9 cellular contexts compared by ENCODE assay signal in genomic region chr12:19643635-19644034, GRCh38.
DNase-seq lines count a peak whose midpoint lies in the region; ATAC-seq and TF ChIP-seq lines count a peak whose summit lies in the region.
"Had no signal": no experiment of that assay in that cellular context is flagged by ENCODE, and none has a peak within 500 bp of the region (broad histone marks: within the 10 kb centered on the region; RNA-seq: fewer than 3 reads in every experiment).

No MANE protein-coding gene starts in this region.

- no peaks in the 10 kb centered on the region for H4K20me1 ChIP-seq in Karpas-422 (ENCODE audit: insufficient read depth, low read depth, low read length)

- H3K9ac ChIP-seq in Karpas-422 (ENCODE audit: low read length) = no peak overlapping the region

- H3K9me3 ChIP-seq in left lung (peaks cover 0 to 8% of the 10 kb centered on the region in 2 donors), Karpas-422 (ENCODE audit: low read length) (no peaks in the 10 kb centered on the region)

- no peaks in the 10 kb centered on the region for H3K36me3 ChIP-seq in left lung
- no peaks in the 10 kb centered on the region for H3K36me3 ChIP-seq in Karpas-422 (ENCODE audit: insufficient read depth, low read length)

- H3K4me1 ChIP-seq in left lung (no peaks in the 10 kb centered on the region), Karpas-422 (ENCODE audit: low read length) (peaks cover 9% of the 10 kb centered on the region)

- peak; percentile 31 to 42 for TF ChIP-seq CTCF in left lung (IDR thresholded peaks at IDR 0.05)

- H3K27ac ChIP-seq in left lung = no peak overlapping the region
- no peak overlapping the region for H3K27ac ChIP-seq in Karpas-422 (ENCODE audit: low read length)

- H3K79me2 ChIP-seq in Karpas-422 (ENCODE audit: low read length) = no peaks in the 10 kb centered on the region

- ATAC-seq in left lung (peak; percentile 94), HG03457 (IDR thresholded peaks at IDR 0.05; ENCODE audit: unreplicated experiment) (no peak)

- H3K4me3 ChIP-seq in left lung (no peak overlapping the region), Karpas-422 (ENCODE audit: low read length) (no peak overlapping the region)

- TF ChIP-seq RAD21 in Ishikawa (IDR thresholded peaks at IDR 0.05; ENCODE audit: low read depth) = peak; percentile 72

- no peaks in the 10 kb centered on the region for H3K9me2 ChIP-seq in Karpas-422 (replicated peaks; ENCODE audit: insufficient read depth, low read length)

- H2AFZ ChIP-seq in Karpas-422 (ENCODE audit: low read length) = no peak overlapping the region

- no peak overlapping the region for H3K4me2 ChIP-seq in Karpas-422 (ENCODE audit: low read depth, low read length, poor library complexity, severe bottlenecking)

- H3K27me3 ChIP-seq in left lung (no peaks in the 10 kb centered on the region), Karpas-422 (ENCODE audit: low read length) (no peaks in the 10 kb centered on the region)

- intact Hi-C loops in left lung (cut with DNase I) = no loop called here

- DNase-seq in AG08396 (ENCODE audit: low spot score) = peak; percentile 19
- DNase-seq in brain pericyte (ENCODE audit: low read depth, low spot score) = peak; percentile 22
- no peak for DNase-seq in left lung
- DNase-seq in Karpas-422 = no peak
- DNase-seq in SIG-M5 (lab: John Stamatoyannopoulos, UW) = no peak
- no peak for DNase-seq in DMS153 treated with DMSO at 0.1 percent for 48 hours (lab: John Stamatoyannopoulos, UW; ENCODE audit: unreplicated experiment)
- DNase-seq: activated naive CD8-positive, alpha-beta T cell treated with anti-CD3 and anti-CD28 coated beads, Interleukin-2, amount 10 ng/mL, durations not matched to agents 7 days and 5 days had no signal

- no peak for TF ChIP-seq EP300 in Ishikawa (IDR thresholded peaks at IDR 0.05; ENCODE audit: borderline replicate concordance)

TF ChIP-seq in Ishikawa, 13 proteins besides CTCF, POLR2A, EP300 and RAD21:
- TF ChIP-seq YY1 (IDR thresholded peaks at IDR 0.05; ENCODE audit: low read depth) (no peak), TCF12 (IDR thresholded peaks at IDR 0.05; ENCODE audit: low read depth) (no peak), CREB1 (IDR thresholded peaks at IDR 0.05; ENCODE audit: low read depth) (no peak), EGR1 (IDR thresholded peaks at IDR 0.05) (no peak), TAF1 (IDR thresholded peaks at IDR 0.05; ENCODE audit: low read depth) (no peak), CEBPB (IDR thresholded peaks at IDR 0.05) (peak; percentile 82)
- TF ChIP-seq, protein P1, sequence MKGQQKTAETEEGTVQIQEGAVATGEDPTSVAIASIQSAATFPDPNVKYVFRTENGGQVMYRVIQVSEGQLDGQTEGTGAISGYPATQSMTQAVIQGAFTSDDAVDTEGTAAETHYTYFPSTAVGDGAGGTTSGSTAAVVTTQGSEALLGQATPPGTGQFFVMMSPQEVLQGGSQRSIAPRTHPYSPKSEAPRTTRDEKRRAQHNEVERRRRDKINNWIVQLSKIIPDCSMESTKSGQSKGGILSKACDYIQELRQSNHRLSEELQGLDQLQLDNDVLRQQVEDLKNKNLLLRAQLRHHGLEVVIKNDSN (IDR thresholded peaks at IDR 0.05) = no peak

Comparison
In these comparisons a context has a peak if more than half of its experiments do, and no peak if none do; other contexts are left out.
1. DNase-seq: peak in AG08396 (single experiment) and brain pericyte (single experiment); none in left lung (0 of 2), Karpas-422 (single experiment), SIG-M5 (single experiment) and DMS153 treated with DMSO at 0.1 percent for 48 hours (single experiment).